In the genomic region with DNA sequence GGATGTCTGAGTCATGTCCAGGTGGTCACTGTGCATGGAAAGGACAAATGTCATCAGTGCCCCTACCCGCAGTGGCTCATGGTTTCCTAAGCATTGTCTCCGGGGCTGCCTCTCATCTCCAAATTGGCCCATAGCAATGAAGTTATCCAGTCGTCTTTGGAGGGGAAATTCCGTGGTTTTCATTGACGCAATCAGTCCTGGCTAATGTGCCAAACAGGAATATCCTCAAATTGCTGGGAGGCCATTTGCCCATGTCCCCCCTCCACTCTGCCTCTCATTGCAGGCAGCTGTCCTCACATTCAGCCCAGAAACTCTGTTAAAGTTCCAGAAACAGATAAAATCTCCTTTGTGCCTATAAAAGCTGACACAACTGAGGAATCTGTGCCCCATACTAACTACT, we compare ENCODE assay signal across 36 cellular contexts.
DNase-seq lines count a peak whose midpoint lies in the region; ATAC-seq, FAIRE-seq and TF ChIP-seq lines count a peak whose summit lies in the region.
"Had no signal": no experiment of that assay in that cellular context is flagged by ENCODE, and none has a peak within 500 bp of the region (broad histone marks: within the 10 kb centered on the region; RNA-seq: fewer than 3 reads in every experiment).

No MANE protein-coding gene starts in this region.

- no peaks in the 10 kb centered on the region for H3K9me3 Mint-ChIP-seq in natural killer cell
- peaks cover 3% of the 10 kb centered on the region for H3K9me3 Mint-ChIP-seq in natural killer cell treated with Interleukin-12 subunit alpha and Interleukin-12 subunit beta and Interleukin-15 and Interleukin-18, amount 100 ng/mL, for 72 hours
- H3K9me3 Mint-ChIP-seq: activated naive CD8-positive, alpha-beta T cell treated with anti-CD3 and anti-CD28 coated beads, Interleukin-2, amount 50 U/mL, for 24 hours; activated T-cell treated with anti-CD3 and anti-CD28 coated beads, Interleukin-2, amount 50 U/mL, for 24 hours; CD4-positive, alpha-beta memory T cell; H9; memory B cell had no signal

- ATAC-seq in natural killer cell (no peak), GM18867 (IDR thresholded peaks at IDR 0.05; ENCODE audit: unreplicated experiment) (no peak)
- no peak for ATAC-seq in natural killer cell treated with Interleukin-12 subunit alpha and Interleukin-12 subunit beta and Interleukin-15 and Interleukin-18, amount 100 ng/mL, for 72 hours
- ATAC-seq: A549; activated naive CD8-positive, alpha-beta T cell treated with anti-CD3 and anti-CD28 coated beads, Interleukin-2, amount 50 U/mL, for 24 hours; left lobe of liver; Panc1; stimulated activated naive CD8-positive, alpha-beta T cell treated with anti-CD3 and anti-CD28 coated beads, Interleukin-15, Interleukin-2, amounts not matched to agents 100 U/mL and 50 U/mL, for 24 hours had no signal

- peak overlapping the region; percentile 66 to 73 for H3K27ac Mint-ChIP-seq in natural killer cell
- peak overlapping the region in 1 of 2 donors; percentile 82 for H3K27ac Mint-ChIP-seq in natural killer cell treated with Interleukin-12 subunit alpha and Interleukin-12 subunit beta and Interleukin-15 and Interleukin-18, amount 100 ng/mL, for 72 hours
- H3K27ac Mint-ChIP-seq: activated naive CD8-positive, alpha-beta T cell treated with anti-CD3 and anti-CD28 coated beads, Interleukin-2, amount 50 U/mL, for 24 hours; activated T-cell treated with anti-CD3 and anti-CD28 coated beads, Interleukin-2, amount 50 U/mL, for 24 hours; B cell; H9; memory B cell had no signal

- peaks cover 16% of the 10 kb centered on the region for H3K36me3 Mint-ChIP-seq in natural killer cell
- peaks cover 45% of the 10 kb centered on the region for H3K36me3 Mint-ChIP-seq in natural killer cell treated with Interleukin-12 subunit alpha and Interleukin-12 subunit beta and Interleukin-15 and Interleukin-18, amount 100 ng/mL, for 72 hours

- no peaks in the 10 kb centered on the region for H3K27me3 Mint-ChIP-seq in natural killer cell (ENCODE audit: low read depth in 2 of 2)
- no peaks in the 10 kb centered on the region for H3K27me3 Mint-ChIP-seq in natural killer cell treated with Interleukin-12 subunit alpha and Interleukin-12 subunit beta and Interleukin-15 and Interleukin-18, amount 100 ng/mL, for 72 hours
- H3K27me3 Mint-ChIP-seq: activated naive CD8-positive, alpha-beta T cell treated with anti-CD3 and anti-CD28 coated beads, Interleukin-2, amount 50 U/mL, for 24 hours; activated T-cell treated with anti-CD3 and anti-CD28 coated beads, Interleukin-2, amount 50 U/mL, for 24 hours; B cell; CD4-positive, alpha-beta memory T cell; memory B cell had no signal

- intact Hi-C loops in natural killer cell (cut with micrococcal nuclease) = no loop called here

- DNase-seq in natural killer cell = no peak
- DNase-seq in natural killer cell treated with Interleukin-12 subunit alpha and Interleukin-12 subunit beta and Interleukin-15 and Interleukin-18, amount 100 ng/mL, for 72 hours (ENCODE audit: low spot score) = no peak
- peak; percentile 86 for DNase-seq in amniotic epithelial cell (ENCODE audit: low read depth)
- peak; percentile 17 for DNase-seq in fibroblast of pulmonary artery (ENCODE audit: low read depth)
- no peak for DNase-seq in frontal cortex (ENCODE audit: low spot score in 2 of 2)
- no peak for DNase-seq in NCI-H128 (lab: John Stamatoyannopoulos, UW; ENCODE audit: unreplicated experiment)
- DNase-seq in SHP77 (lab: John Stamatoyannopoulos, UW) = no peak
- DNase-seq: activated CD4-positive, alpha-beta T cell treated with anti-CD3 and anti-CD28 coated beads for 48 hours; activated gamma-delta T cell treated with Interleukin-2 at 50 U/mL for 16 hours; activated naive CD8-positive, alpha-beta T cell treated with anti-CD3 and anti-CD28 coated beads, Interleukin-2, amount 50 U/mL, for 24 hours; activated T-cell treated with anti-CD3 and anti-CD28 coated beads, Interleukin-2, amount 50 U/mL, for 24 hours; brain microvascular endothelial cell; CD4-positive, alpha-beta memory T cell; glutamatergic neuron; H9; KBM-7; MM.1S; NCI-H1436; NCI-H2081; NCI-H2227 treated with DMSO at 0.1 percent for 48 hours; NCI-H69; SHP77 treated with DMSO at 0.1 percent for 48 hours; stimulated activated CD4-positive, alpha-beta T cell treated with anti-CD3 and anti-CD28 coated beads, Interleukin-2, amount 100 ng/mL, for 24 hours; stimulated activated naive CD8-positive, alpha-beta T cell treated with anti-CD3 and anti-CD28 coated beads, Interleukin-15, Interleukin-2, amounts not matched to agents 100 U/mL and 50 U/mL, for 24 hours; T1000 had no signal

- no peak for TF ChIP-seq CTCF in natural killer cell (IDR thresholded peaks at IDR 0.05)
- TF ChIP-seq CTCF in fibroblast of pulmonary artery (IDR thresholded peaks at IDR 0.05; ENCODE audit: low read length, missing control alignments) = no peak

- peaks cover 62 to 70% of the 10 kb centered on the region in 2 donors for H3K4me1 Mint-ChIP-seq in natural killer cell
- peaks cover 58 to 70% of the 10 kb centered on the region in 2 donors for H3K4me1 Mint-ChIP-seq in natural killer cell treated with Interleukin-12 subunit alpha and Interleukin-12 subunit beta and Interleukin-15 and Interleukin-18, amount 100 ng/mL, for 72 hours (ENCODE audit: low read depth in 2 of 2)
- H3K4me1 Mint-ChIP-seq: CD4-positive, alpha-beta memory T cell; memory B cell; neural crest cell had no signal

- FAIRE-seq in frontal cortex (lab: Jason Lieb, UNC) = no peak
- FAIRE-seq: A549, endothelial cell of umbilical vein, GM18507 had no signal

- no peak overlapping the region for H3K4me3 Mint-ChIP-seq in natural killer cell
- no peak overlapping the region for H3K4me3 Mint-ChIP-seq in natural killer cell treated with Interleukin-12 subunit alpha and Interleukin-12 subunit beta and Interleukin-15 and Interleukin-18, amount 100 ng/mL, for 72 hours
- H3K4me3 Mint-ChIP-seq: activated naive CD8-positive, alpha-beta T cell treated with anti-CD3 and anti-CD28 coated beads, Interleukin-2, amount 50 U/mL, for 24 hours; activated T-cell treated with anti-CD3 and anti-CD28 coated beads, Interleukin-2, amount 50 U/mL, for 24 hours; B cell; CD4-positive, alpha-beta memory T cell; H9; memory B cell; neural crest cell had no signal

- H3K4me3 ChIP-seq in fibroblast of pulmonary artery (replicated peaks; ENCODE audit: low read depth, low read length) = no peak overlapping the region
- H3K4me3 ChIP-seq: A549, thoracic aorta, vagina had no signal

Comparison
In these comparisons a context has a peak if more than half of its experiments do, and no peak if none do; other contexts are left out.
1. DNase-seq: peak in amniotic epithelial cell (single experiment) and fibroblast of pulmonary artery (single experiment); none in natural killer cell (single experiment), natural killer cell treated with Interleukin-12 subunit alpha and Interleukin-12 subunit beta and Interleukin-15 and Interleukin-18, amount 100 ng/mL, for 72 hours (single experiment), frontal cortex (0 of 2), NCI-H128 (single experiment) and SHP77 (0 of 2).